In the genomic region with DNA sequence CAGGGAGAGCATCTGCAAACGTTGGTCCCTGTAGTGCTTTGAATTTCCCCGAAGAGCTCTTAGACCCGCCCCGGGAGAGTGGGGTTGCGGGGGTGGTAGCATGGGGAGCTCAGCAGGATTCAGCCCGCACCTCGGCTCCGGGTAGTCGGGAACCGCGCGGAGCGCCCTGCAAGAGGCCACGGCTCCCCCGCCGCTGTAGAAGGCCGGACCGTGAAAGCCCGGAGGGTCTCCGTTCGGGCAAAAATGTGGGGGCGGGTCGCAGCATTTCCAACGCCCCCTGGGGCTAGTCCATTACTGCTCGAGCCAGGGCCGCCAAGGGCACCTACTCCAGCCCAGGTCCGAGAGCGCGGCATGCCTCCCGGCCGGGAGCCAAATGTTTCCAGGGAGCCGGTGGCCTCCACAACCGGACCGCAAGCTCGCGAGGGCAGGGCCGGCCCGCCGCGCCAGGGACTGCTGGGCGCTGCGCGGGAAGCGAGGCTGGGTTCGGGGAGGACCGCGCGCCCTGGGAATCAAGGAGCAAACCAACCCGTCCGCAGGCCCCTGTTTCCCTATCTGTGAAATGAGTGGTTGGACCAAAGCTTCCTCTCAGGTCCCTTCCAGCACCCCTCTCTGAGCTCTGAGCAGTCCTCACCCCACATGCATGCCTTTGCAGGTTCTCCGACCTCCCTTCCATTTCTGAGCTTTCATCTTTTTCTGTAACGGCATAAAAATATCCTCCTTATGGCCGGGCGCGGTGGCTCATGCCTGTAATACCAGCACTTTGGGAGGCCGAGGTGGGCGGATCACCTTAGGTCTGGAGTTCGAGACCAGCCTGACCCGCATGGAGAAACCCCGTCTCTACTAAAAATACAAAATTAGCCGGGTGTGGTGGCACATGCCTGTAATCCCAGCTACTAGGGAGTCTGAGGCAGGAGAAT, we compare ENCODE assay signal across 8 cellular contexts. TPM values are rescaled to one million over a fixed set of nuclear protein-coding genes. Genes with fewer than 3 reads are reported as not detected.
DNase-seq lines count a peak whose midpoint lies in the region; ATAC-seq, FAIRE-seq and TF ChIP-seq lines count a peak whose summit lies in the region.

No MANE protein-coding gene starts in this region.

- peak overlapping the region; percentile 57 for H3K27ac ChIP-seq in RWPE2 (ENCODE audit: poor library complexity, severe bottlenecking)
- H3K27ac ChIP-seq in spleen: peak overlapping the region; percentile 85 to 96 (median 90)

- FAIRE-seq in GM19239 (lab: Jason Lieb, UNC): no peak

- WGBS in spleen, 5 donors: 5 to 14% (median 7%) methylated on average over 35 to 61 of the region's 61 CpGs

- no peaks in the 10 kb centered on the region for H3K9me3 ChIP-seq in RWPE2 (ENCODE audit: severe bottlenecking)
- no peaks in the 10 kb centered on the region for H3K9me3 ChIP-seq in spleen

- H3K4me3 ChIP-seq in RWPE2 (ENCODE audit: severe bottlenecking): peak overlapping the region; percentile 70
- peak overlapping the region; percentile 99 for H3K4me3 ChIP-seq in cardiac fibroblast (replicated peaks in 1 of 2; ENCODE audit: low read depth in 2 of 2, low read length in 2 of 2)
- H3K4me3 ChIP-seq in spleen: peak overlapping the region; percentile 84 to 98 (median 92)

- TF ChIP-seq CTCF in AG09319 (IDR thresholded peaks at IDR 0.05; ENCODE audit: low read depth, low read length) (no peak), RWPE2 (IDR thresholded peaks at IDR 0.05; ENCODE audit: poor library complexity, severe bottlenecking) (no peak), cardiac fibroblast (IDR thresholded peaks at IDR 0.05; ENCODE audit: low read depth, low read length) (no peak), spleen (IDR thresholded peaks at IDR 0.05 in 8 of 11, conservative IDR thresholded peaks at IDR 0.05 in 3 of 11) (no peak)

- peak; percentile 20 for DNase-seq in AG09319 (ENCODE audit: extremely low read depth, low read depth)
- peak; percentile 46 for DNase-seq in GM19239 (ENCODE audit: insufficient read length, low spot score)
- DNase-seq in RWPE2 (ENCODE audit: low spot score): no peak
- DNase-seq in cardiac fibroblast (ENCODE audit: low read depth in 2 of 2): peak; percentile 54 to 55
- peak; percentile 77 for DNase-seq in islet precursor cell
- DNase-seq in spleen: peak; percentile 90
- DNase-seq in NCI-H748 (lab: John Stamatoyannopoulos, UW; ENCODE audit: unreplicated experiment): no peak

- TF ChIP-seq POLR2A in spleen (IDR thresholded peaks at IDR 0.05): no peak

- ATAC-seq in HG03196 (IDR thresholded peaks at IDR 0.05; ENCODE audit: unreplicated experiment) (peak; percentile 18), RWPE2 (ENCODE audit: low read depth) (peak; percentile 61)

- intact Hi-C loops in spleen (cut with DNase I; ENCODE audit: low total_unique reads): no loop called here

- H3K4me1 ChIP-seq in RWPE2 (ENCODE audit: insufficient read depth, poor library complexity, severe bottlenecking) (peaks cover 2% of the 10 kb centered on the region), spleen (peaks cover 26 to 73% (median 43%) of the 10 kb centered on the region in 6 donors)

- H3K27me3 ChIP-seq in RWPE2 (ENCODE audit: insufficient read depth, poor library complexity, severe bottlenecking) (no peaks in the 10 kb centered on the region), spleen (replicated peaks in 1 of 7) (peaks cover 0 to 6% (median 0%) of the 10 kb centered on the region in 7 donors)

- H3K36me3 ChIP-seq in RWPE2 (ENCODE audit: low read depth) (no peaks in the 10 kb centered on the region), spleen (peaks cover 0 to 11% (median under 1%) of the 10 kb centered on the region in 6 donors)

RNA-seq across cellular contexts. Expression of a gene that starts 0.8 kb away (rescaled TPM):
- total RNA-seq in spleen: 100 to 1,000 TPM in 5 of 7 donors, 10 to 100 TPM in 2; 93.9 to 143 (median 122) TPM
- 10 to 100 TPM; 15.0 to 47.4 (median 23.6) TPM for polyA plus RNA-seq in spleen

RNA-seq across cellular contexts. Expression of a gene that starts 6.0 kb away (rescaled TPM):
- total RNA-seq in spleen: under 1 TPM in 4 of 7 donors, not detected in 3; 0.34 to 0.95 (median 0.48) TPM
- under 1 TPM; 0.06 to 0.09 (median 0.09) TPM for polyA plus RNA-seq in spleen

RNA-seq across cellular contexts. Expression of a gene that starts 41.1 kb away (rescaled TPM):
- 10 to 100 TPM; 50.0 to 72.8 (median 67.6) TPM for total RNA-seq in spleen
- 10 to 100 TPM; 68.1 to 80.4 (median 79.9) TPM for polyA plus RNA-seq in spleen

RNA-seq across cellular contexts. Expression of a gene that starts 58.1 kb away (rescaled TPM):
- total RNA-seq in spleen: under 1 TPM in 3 of 7 donors, not detected in 4; 0.34 to 0.54 (median 0.37) TPM
- under 1 TPM; 0.06 to 0.65 (median 0.11) TPM for polyA plus RNA-seq in spleen

Comparison
In these comparisons a context has a peak if more than half of its experiments do, and no peak if none do; other contexts are left out.
1. DNase-seq: peak in AG09319 (single experiment), GM19239 (single experiment), cardiac fibroblast (2 of 2), islet precursor cell (single experiment) and spleen (single experiment); none in RWPE2 (single experiment) and NCI-H748 (single experiment).
2. Peak in every context shown above with its lines, with median percentiles within 50 percentile points of each other: H3K4me3 ChIP-seq.